Comparison of ENCODE assay signal across 8 cellular contexts in genomic region chr2:110383163-110384048, GRCh38.
DNase-seq lines count a peak whose midpoint lies in the region; ATAC-seq and TF ChIP-seq lines count a peak whose summit lies in the region.
"Not testable (repeated sequence)": the region's sequence is repeated elsewhere in the genome, so short reads cannot be mapped to it uniquely, and the experiment has no call there.

No MANE protein-coding gene starts in this region.

- TF ChIP-seq CTCF in CD4-positive, alpha-beta T cell (IDR thresholded peaks at IDR 0.05); PC-9 (conservative IDR thresholded peaks at IDR 0.05); lung (IDR thresholded peaks at IDR 0.05; ENCODE audit: control extremely low read depth, extremely low read depth): not testable (repeated sequence)

- not testable (repeated sequence) for H3K27ac ChIP-seq in CD4-positive, alpha-beta T cell (ENCODE audit: low read depth, low read length); PC-9; lung (ENCODE audit: low read depth in 1 of 2, low read length in 1 of 2)

- not testable (repeated sequence) for H3K4me2 ChIP-seq in PC-9

- not testable (repeated sequence) for H3F3A ChIP-seq in PC-9 (ENCODE audit: insufficient read depth, low read depth)

- not testable (repeated sequence) for H2AFZ ChIP-seq in PC-9

- not testable (repeated sequence) for H3K36me3 ChIP-seq in PC-9 (ENCODE audit: low read depth); lung (ENCODE audit: control insufficient read depth in 2 of 2, insufficient read depth in 2 of 2, low read length in 2 of 2)

- CTCF ChIA-PET in CD4-positive, alpha-beta T cell (lab: Charles Lee); PC-9 (lab: Charles Lee): not testable (repeated sequence)

- BruUV-seq in PC-9 (replicated peaks; lab: Mats Ljungman, UMichigan), result TSS peak; percentile 17

- H3K4me1 ChIP-seq in PC-9 (replicated peaks; ENCODE audit: insufficient read depth); lung (ENCODE audit: control insufficient read depth in 2 of 2, insufficient read depth in 2 of 2, low read length in 2 of 2): not testable (repeated sequence)

- POLR2A ChIA-PET in CD4-positive, alpha-beta T cell (lab: Charles Lee); PC-9 (lab: Charles Lee; ENCODE audit: unreplicated experiment): not testable (repeated sequence)

- intact Hi-C loops in CD4-positive, alpha-beta T cell (cut with DNase I, micrococcal nuclease); PC-9 (cut with micrococcal nuclease; ENCODE audit: unreplicated experiment); Right ventricle myocardium inferior (cut with DNase I): not testable (repeated sequence)

- DNase-seq in CD4-positive, alpha-beta T cell; PC-9; activated T-cell treated with anti-CD3 and anti-CD28 coated beads, Interleukin-2, amount 50 U/mL, for 72 hours; Right ventricle myocardium inferior (ENCODE audit: missing footprints); lung (ENCODE audit: low spot score): not testable (repeated sequence)

- not testable (repeated sequence) for H3K27ac Mint-ChIP-seq in CD4-positive, alpha-beta T cell; activated T-cell treated with anti-CD3 and anti-CD28 coated beads, Interleukin-2, amount 50 U/mL, for 72 hours; stimulated activated memory B cell treated with anti-CD40 and anti-IgM and Interleukin-4, amounts not matched to agents 10 μg/mL and 1 μg/mL and 100 μg/mL, for 72 hours

- peak; percentile 90 for ATAC-seq in CD4-positive, alpha-beta T cell (ENCODE audit: poor library complexity)
- ATAC-seq in GM19438 (IDR thresholded peaks at IDR 0.05; ENCODE audit: low read depth, unreplicated experiment) (peak; percentile 78), HG03066 (IDR thresholded peaks at IDR 0.05; ENCODE audit: low read depth, unreplicated experiment) (peak; percentile 53), Right ventricle myocardium inferior (peak; percentile 81), lung (ENCODE audit: insufficient read depth, low FRiP score) (peak; percentile 79)
- peak; percentile 90 to 92 for ATAC-seq in activated T-cell treated with anti-CD3 and anti-CD28 coated beads, Interleukin-2, amount 50 U/mL, for 72 hours (replicated peaks in 1 of 2)
- peak; percentile 71 for ATAC-seq in stimulated activated memory B cell treated with anti-CD40 and anti-IgM and Interleukin-4, amounts not matched to agents 10 μg/mL and 1 μg/mL and 100 μg/mL, for 72 hours

- not testable (repeated sequence) for H3K9me2 ChIP-seq in PC-9 (ENCODE audit: insufficient read depth)

- not testable (repeated sequence) for H3K27me3 Mint-ChIP-seq in CD4-positive, alpha-beta T cell; activated T-cell treated with anti-CD3 and anti-CD28 coated beads, Interleukin-2, amount 50 U/mL, for 72 hours (ENCODE audit: low read depth); stimulated activated memory B cell treated with anti-CD40 and anti-IgM and Interleukin-4, amounts not matched to agents 10 μg/mL and 1 μg/mL and 100 μg/mL, for 72 hours

- not testable (repeated sequence) for H3K36me3 Mint-ChIP-seq in CD4-positive, alpha-beta T cell (ENCODE audit: low read depth); activated T-cell treated with anti-CD3 and anti-CD28 coated beads, Interleukin-2, amount 50 U/mL, for 72 hours (ENCODE audit: insufficient read depth in 2 of 2); stimulated activated memory B cell treated with anti-CD40 and anti-IgM and Interleukin-4, amounts not matched to agents 10 μg/mL and 1 μg/mL and 100 μg/mL, for 72 hours

- not testable (repeated sequence) for H3K9me3 ChIP-seq in CD4-positive, alpha-beta T cell (ENCODE audit: control insufficient read depth, low read length); PC-9 (ENCODE audit: insufficient read depth, low read depth); lung (ENCODE audit: control insufficient read depth in 2 of 2, insufficient read depth in 1 of 2, low read length in 1 of 2)

- WGBS in lung, 2 donors, result no CpG with 5 or more reads among the region's 75 CpGs

- not testable (repeated sequence) for H3K79me2 ChIP-seq in PC-9 (ENCODE audit: low read depth)

- H3K4me1 Mint-ChIP-seq in CD4-positive, alpha-beta T cell (ENCODE audit: low read depth); activated T-cell treated with anti-CD3 and anti-CD28 coated beads, Interleukin-2, amount 50 U/mL, for 72 hours (ENCODE audit: low read depth); stimulated activated memory B cell treated with anti-CD40 and anti-IgM and Interleukin-4, amounts not matched to agents 10 μg/mL and 1 μg/mL and 100 μg/mL, for 72 hours: not testable (repeated sequence)

- not testable (repeated sequence) for H3K4me3 Mint-ChIP-seq in CD4-positive, alpha-beta T cell; activated T-cell treated with anti-CD3 and anti-CD28 coated beads, Interleukin-2, amount 50 U/mL, for 72 hours; stimulated activated memory B cell treated with anti-CD40 and anti-IgM and Interleukin-4, amounts not matched to agents 10 μg/mL and 1 μg/mL and 100 μg/mL, for 72 hours

- H3K27me3 ChIP-seq in CD4-positive, alpha-beta T cell (ENCODE audit: control insufficient read depth, insufficient read depth, low read length); PC-9 (ENCODE audit: insufficient read depth, low read depth); lung (ENCODE audit: control insufficient read depth, insufficient read depth): not testable (repeated sequence)

- not testable (repeated sequence) for H3K4me3 ChIP-seq in PC-9, lung

- not testable (repeated sequence) for H3K9me3 Mint-ChIP-seq in CD4-positive, alpha-beta T cell; activated T-cell treated with anti-CD3 and anti-CD28 coated beads, Interleukin-2, amount 50 U/mL, for 72 hours; stimulated activated memory B cell treated with anti-CD40 and anti-IgM and Interleukin-4, amounts not matched to agents 10 μg/mL and 1 μg/mL and 100 μg/mL, for 72 hours

- H4K20me1 ChIP-seq in PC-9 (ENCODE audit: insufficient read depth), result not testable (repeated sequence)
